ENCODE assay signal across 1 cellular context in genomic region chr3:66366747-66367146, GRCh38.
TF ChIP-seq lines count a peak whose summit lies in the region.

No MANE protein-coding gene starts in this region.

TF ChIP-seq in GM23338, 12 proteins besides CTCF, POLR2A, EP300 and RAD21 (continued from another document):
- TF ChIP-seq, protein P1, sequence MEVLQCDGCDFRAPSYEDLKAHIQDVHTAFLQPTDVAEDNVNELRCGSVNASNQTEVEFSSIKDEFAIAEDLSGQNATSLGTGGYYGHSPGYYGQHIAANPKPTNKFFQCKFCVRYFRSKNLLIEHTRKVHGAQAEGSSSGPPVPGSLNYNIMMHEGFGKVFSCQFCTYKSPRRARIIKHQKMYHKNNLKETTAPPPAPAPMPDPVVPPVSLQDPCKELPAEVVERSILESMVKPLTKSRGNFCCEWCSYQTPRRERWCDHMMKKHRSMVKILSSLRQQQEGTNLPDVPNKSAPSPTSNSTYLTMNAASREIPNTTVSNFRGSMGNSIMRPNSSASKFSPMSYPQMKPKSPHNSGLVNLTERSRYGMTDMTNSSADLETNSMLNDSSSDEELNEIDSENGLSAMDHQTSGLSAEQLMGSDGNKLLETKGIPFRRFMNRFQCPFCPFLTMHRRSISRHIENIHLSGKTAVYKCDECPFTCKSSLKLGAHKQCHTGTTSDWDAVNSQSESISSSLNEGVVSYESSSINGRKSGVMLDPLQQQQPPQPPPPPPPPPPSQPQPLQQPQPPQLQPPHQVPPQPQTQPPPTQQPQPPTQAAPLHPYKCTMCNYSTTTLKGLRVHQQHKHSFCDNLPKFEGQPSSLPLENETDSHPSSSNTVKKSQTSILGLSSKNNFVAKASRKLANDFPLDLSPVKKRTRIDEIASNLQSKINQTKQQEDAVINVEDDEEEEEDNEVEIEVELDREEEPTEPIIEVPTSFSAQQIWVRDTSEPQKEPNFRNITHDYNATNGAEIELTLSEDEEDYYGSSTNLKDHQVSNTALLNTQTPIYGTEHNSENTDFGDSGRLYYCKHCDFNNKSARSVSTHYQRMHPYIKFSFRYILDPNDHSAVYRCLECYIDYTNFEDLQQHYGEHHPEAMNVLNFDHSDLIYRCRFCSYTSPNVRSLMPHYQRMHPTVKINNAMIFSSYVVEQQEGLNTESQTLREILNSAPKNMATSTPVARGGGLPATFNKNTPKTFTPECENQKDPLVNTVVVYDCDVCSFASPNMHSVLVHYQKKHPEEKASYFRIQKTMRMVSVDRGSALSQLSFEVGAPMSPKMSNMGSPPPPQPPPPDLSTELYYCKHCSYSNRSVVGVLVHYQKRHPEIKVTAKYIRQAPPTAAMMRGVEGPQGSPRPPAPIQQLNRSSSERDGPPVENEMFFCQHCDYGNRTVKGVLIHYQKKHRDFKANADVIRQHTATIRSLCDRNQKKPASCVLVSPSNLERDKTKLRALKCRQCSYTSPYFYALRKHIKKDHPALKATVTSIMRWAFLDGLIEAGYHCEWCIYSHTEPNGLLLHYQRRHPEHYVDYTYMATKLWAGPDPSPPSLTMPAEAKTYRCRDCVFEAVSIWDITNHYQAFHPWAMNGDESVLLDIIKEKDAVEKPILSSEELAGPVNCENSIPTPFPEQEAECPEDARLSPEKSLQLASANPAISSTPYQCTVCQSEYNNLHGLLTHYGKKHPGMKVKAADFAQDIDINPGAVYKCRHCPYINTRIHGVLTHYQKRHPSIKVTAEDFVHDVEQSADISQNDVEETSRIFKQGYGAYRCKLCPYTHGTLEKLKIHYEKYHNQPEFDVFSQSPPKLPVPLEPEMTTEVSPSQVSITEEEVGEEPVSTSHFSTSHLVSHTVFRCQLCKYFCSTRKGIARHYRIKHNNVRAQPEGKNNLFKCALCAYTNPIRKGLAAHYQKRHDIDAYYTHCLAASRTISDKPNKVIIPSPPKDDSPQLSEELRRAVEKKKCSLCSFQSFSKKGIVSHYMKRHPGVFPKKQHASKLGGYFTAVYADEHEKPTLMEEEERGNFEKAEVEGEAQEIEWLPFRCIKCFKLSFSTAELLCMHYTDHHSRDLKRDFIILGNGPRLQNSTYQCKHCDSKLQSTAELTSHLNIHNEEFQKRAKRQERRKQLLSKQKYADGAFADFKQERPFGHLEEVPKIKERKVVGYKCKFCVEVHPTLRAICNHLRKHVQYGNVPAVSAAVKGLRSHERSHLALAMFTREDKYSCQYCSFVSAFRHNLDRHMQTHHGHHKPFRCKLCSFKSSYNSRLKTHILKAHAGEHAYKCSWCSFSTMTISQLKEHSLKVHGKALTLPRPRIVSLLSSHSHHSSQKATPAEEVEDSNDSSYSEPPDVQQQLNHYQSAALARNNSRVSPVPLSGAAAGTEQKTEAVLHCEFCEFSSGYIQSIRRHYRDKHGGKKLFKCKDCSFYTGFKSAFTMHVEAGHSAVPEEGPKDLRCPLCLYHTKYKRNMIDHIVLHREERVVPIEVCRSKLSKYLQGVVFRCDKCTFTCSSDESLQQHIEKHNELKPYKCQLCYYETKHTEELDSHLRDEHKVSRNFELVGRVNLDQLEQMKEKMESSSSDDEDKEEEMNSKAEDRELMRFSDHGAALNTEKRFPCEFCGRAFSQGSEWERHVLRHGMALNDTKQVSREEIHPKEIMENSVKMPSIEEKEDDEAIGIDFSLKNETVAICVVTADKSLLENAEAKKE (CRISPR knock-in tag; IDR thresholded peaks at IDR 0.05): no peak
- TF ChIP-seq EZH2phosphoT487 (IDR thresholded peaks at IDR 0.05; ENCODE audit: unreplicated experiment): no peak
- TF ChIP-seq CREB1 (CRISPR knock-in tag; IDR thresholded peaks at IDR 0.05; ENCODE audit: low read depth): no peak
- TF ChIP-seq STAT1 (IDR thresholded peaks at IDR 0.05; ENCODE audit: unreplicated experiment): no peak
- TF ChIP-seq ZNF331 (CRISPR knock-in tag; IDR thresholded peaks at IDR 0.05; ENCODE audit: low read depth): no peak
- TF ChIP-seq, protein P2, sequence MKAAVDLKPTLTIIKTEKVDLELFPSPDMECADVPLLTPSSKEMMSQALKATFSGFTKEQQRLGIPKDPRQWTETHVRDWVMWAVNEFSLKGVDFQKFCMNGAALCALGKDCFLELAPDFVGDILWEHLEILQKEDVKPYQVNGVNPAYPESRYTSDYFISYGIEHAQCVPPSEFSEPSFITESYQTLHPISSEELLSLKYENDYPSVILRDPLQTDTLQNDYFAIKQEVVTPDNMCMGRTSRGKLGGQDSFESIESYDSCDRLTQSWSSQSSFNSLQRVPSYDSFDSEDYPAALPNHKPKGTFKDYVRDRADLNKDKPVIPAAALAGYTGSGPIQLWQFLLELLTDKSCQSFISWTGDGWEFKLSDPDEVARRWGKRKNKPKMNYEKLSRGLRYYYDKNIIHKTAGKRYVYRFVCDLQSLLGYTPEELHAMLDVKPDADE (IDR thresholded peaks at IDR 0.05): no peak
- TF ChIP-seq, protein P3, sequence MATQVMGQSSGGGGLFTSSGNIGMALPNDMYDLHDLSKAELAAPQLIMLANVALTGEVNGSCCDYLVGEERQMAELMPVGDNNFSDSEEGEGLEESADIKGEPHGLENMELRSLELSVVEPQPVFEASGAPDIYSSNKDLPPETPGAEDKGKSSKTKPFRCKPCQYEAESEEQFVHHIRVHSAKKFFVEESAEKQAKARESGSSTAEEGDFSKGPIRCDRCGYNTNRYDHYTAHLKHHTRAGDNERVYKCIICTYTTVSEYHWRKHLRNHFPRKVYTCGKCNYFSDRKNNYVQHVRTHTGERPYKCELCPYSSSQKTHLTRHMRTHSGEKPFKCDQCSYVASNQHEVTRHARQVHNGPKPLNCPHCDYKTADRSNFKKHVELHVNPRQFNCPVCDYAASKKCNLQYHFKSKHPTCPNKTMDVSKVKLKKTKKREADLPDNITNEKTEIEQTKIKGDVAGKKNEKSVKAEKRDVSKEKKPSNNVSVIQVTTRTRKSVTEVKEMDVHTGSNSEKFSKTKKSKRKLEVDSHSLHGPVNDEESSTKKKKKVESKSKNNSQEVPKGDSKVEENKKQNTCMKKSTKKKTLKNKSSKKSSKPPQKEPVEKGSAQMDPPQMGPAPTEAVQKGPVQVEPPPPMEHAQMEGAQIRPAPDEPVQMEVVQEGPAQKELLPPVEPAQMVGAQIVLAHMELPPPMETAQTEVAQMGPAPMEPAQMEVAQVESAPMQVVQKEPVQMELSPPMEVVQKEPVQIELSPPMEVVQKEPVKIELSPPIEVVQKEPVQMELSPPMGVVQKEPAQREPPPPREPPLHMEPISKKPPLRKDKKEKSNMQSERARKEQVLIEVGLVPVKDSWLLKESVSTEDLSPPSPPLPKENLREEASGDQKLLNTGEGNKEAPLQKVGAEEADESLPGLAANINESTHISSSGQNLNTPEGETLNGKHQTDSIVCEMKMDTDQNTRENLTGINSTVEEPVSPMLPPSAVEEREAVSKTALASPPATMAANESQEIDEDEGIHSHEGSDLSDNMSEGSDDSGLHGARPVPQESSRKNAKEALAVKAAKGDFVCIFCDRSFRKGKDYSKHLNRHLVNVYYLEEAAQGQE (IDR thresholded peaks at IDR 0.05; ENCODE audit: unreplicated experiment): no peak
- TF ChIP-seq POLR2AphosphoS5 (IDR thresholded peaks at IDR 0.05; ENCODE audit: low read depth): no peak
- TF ChIP-seq EZH2 (IDR thresholded peaks at IDR 0.05; ENCODE audit: low read depth, unreplicated experiment): no peak
- TF ChIP-seq JUNB (IDR thresholded peaks at IDR 0.05; ENCODE audit: unreplicated experiment): no peak
